In genomic region chr10:89363766-89364407, GRCh38 we compare ENCODE assay signal across 2 cellular contexts.
TF ChIP-seq lines count a peak whose summit lies in the region.

No MANE protein-coding gene starts in this region.

TF ChIP-seq in GM12891, 5 proteins besides CTCF, POLR2A, EP300 and RAD21:
- TF ChIP-seq POLR2AphosphoS5 (IDR thresholded peaks at IDR 0.05; ENCODE audit: low read depth, low read length) (no peak), PAX5 (IDR thresholded peaks at IDR 0.05; ENCODE audit: insufficient read depth, low read length, severe bottlenecking) (no peak), SPI1 (IDR thresholded peaks at IDR 0.05; ENCODE audit: low read depth, low read length) (peak; percentile 70), POU2F2 (IDR thresholded peaks at IDR 0.05; ENCODE audit: low read depth, low read length) (no peak)

TF ChIP-seq in GM12878, 131 proteins besides CTCF, POLR2A, EP300 and RAD21:
- TF ChIP-seq, protein P1, sequence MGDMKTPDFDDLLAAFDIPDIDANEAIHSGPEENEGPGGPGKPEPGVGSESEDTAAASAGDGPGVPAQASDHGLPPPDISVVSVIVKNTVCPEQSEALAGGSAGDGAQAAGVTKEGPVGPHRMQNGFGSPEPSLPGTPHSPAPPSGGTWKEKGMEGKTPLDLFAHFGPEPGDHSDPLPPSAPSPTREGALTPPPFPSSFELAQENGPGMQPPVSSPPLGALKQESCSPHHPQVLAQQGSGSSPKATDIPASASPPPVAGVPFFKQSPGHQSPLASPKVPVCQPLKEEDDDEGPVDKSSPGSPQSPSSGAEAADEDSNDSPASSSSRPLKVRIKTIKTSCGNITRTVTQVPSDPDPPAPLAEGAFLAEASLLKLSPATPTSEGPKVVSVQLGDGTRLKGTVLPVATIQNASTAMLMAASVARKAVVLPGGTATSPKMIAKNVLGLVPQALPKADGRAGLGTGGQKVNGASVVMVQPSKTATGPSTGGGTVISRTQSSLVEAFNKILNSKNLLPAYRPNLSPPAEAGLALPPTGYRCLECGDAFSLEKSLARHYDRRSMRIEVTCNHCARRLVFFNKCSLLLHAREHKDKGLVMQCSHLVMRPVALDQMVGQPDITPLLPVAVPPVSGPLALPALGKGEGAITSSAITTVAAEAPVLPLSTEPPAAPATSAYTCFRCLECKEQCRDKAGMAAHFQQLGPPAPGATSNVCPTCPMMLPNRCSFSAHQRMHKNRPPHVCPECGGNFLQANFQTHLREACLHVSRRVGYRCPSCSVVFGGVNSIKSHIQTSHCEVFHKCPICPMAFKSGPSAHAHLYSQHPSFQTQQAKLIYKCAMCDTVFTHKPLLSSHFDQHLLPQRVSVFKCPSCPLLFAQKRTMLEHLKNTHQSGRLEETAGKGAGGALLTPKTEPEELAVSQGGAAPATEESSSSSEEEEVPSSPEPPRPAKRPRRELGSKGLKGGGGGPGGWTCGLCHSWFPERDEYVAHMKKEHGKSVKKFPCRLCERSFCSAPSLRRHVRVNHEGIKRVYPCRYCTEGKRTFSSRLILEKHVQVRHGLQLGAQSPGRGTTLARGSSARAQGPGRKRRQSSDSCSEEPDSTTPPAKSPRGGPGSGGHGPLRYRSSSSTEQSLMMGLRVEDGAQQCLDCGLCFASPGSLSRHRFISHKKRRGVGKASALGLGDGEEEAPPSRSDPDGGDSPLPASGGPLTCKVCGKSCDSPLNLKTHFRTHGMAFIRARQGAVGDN (IDR thresholded peaks at IDR 0.05), result 0 out of 2 replicates have a peak, but pooled peaks have one; percentile 19
- TF ChIP-seq, protein P2, sequence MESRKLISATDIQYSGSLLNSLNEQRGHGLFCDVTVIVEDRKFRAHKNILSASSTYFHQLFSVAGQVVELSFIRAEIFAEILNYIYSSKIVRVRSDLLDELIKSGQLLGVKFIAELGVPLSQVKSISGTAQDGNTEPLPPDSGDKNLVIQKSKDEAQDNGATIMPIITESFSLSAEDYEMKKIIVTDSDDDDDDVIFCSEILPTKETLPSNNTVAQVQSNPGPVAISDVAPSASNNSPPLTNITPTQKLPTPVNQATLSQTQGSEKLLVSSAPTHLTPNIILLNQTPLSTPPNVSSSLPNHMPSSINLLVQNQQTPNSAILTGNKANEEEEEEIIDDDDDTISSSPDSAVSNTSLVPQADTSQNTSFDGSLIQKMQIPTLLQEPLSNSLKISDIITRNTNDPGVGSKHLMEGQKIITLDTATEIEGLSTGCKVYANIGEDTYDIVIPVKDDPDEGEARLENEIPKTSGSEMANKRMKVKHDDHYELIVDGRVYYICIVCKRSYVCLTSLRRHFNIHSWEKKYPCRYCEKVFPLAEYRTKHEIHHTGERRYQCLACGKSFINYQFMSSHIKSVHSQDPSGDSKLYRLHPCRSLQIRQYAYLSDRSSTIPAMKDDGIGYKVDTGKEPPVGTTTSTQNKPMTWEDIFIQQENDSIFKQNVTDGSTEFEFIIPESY (IDR thresholded peaks at IDR 0.05), result no peak
- TF ChIP-seq IKZF2 (IDR thresholded peaks at IDR 0.05) (no peak; a peak in 1 of 4 replicates), MXI1 (IDR thresholded peaks at IDR 0.05; ENCODE audit: low read depth, low read length) (0 out of 2 replicates have a peak, but pooled peaks have one; percentile 22), SMAD1 (IDR thresholded peaks at IDR 0.05; ENCODE audit: low read depth, partially characterized antibody) (no peak), IRF4 (IDR thresholded peaks at IDR 0.05; ENCODE audit: low read depth, low read length) (no peak), TCF7 (IDR thresholded peaks at IDR 0.05; ENCODE audit: borderline replicate concordance) (no peak), POLR2AphosphoS5 (IDR thresholded peaks at IDR 0.05; ENCODE audit: low read length) (no peak), MTA2 (IDR thresholded peaks at IDR 0.05; ENCODE audit: low read depth) (peak; percentile 15; the same call in 1 of the 2 replicates), YBX1 (IDR thresholded peaks at IDR 0.05) (no peak), ZNF274 (IDR thresholded peaks at IDR 0.05; ENCODE audit: insufficient read depth, insufficient read length) (no peak), SPI1 (IDR thresholded peaks at IDR 0.05; ENCODE audit: borderline replicate concordance, insufficient read depth, low read depth, low read length) (peak; percentile 72; the same call in 1 of the 2 replicates)
- TF ChIP-seq, protein P3, sequence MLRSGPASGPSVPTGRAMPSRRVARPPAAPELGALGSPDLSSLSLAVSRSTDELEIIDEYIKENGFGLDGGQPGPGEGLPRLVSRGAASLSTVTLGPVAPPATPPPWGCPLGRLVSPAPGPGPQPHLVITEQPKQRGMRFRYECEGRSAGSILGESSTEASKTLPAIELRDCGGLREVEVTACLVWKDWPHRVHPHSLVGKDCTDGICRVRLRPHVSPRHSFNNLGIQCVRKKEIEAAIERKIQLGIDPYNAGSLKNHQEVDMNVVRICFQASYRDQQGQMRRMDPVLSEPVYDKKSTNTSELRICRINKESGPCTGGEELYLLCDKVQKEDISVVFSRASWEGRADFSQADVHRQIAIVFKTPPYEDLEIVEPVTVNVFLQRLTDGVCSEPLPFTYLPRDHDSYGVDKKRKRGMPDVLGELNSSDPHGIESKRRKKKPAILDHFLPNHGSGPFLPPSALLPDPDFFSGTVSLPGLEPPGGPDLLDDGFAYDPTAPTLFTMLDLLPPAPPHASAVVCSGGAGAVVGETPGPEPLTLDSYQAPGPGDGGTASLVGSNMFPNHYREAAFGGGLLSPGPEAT (IDR thresholded peaks at IDR 0.05; ENCODE audit: low read depth), result no peak
- TF ChIP-seq, protein P4, sequence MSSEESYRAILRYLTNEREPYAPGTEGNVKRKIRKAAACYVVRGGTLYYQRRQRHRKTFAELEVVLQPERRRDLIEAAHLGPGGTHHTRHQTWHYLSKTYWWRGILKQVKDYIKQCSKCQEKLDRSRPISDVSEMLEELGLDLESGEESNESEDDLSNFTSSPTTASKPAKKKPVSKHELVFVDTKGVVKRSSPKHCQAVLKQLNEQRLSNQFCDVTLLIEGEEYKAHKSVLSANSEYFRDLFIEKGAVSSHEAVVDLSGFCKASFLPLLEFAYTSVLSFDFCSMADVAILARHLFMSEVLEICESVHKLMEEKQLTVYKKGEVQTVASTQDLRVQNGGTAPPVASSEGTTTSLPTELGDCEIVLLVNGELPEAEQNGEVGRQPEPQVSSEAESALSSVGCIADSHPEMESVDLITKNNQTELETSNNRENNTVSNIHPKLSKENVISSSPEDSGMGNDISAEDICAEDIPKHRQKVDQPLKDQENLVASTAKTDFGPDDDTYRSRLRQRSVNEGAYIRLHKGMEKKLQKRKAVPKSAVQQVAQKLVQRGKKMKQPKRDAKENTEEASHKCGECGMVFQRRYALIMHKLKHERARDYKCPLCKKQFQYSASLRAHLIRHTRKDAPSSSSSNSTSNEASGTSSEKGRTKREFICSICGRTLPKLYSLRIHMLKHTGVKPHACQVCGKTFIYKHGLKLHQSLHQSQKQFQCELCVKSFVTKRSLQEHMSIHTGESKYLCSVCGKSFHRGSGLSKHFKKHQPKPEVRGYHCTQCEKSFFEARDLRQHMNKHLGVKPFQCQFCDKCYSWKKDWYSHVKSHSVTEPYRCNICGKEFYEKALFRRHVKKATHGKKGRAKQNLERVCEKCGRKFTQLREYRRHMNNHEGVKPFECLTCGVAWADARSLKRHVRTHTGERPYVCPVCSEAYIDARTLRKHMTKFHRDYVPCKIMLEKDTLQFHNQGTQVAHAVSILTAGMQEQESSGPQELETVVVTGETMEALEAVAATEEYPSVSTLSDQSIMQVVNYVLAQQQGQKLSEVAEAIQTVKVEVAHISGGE (CRISPR knock-in tag; IDR thresholded peaks at IDR 0.05), result no peak
